22 cellular contexts compared by ENCODE assay signal in genomic region chr16:84139628-84140258, GRCh38. TPM values are rescaled to one million over a fixed set of nuclear protein-coding genes. Genes with fewer than 3 reads are reported as not detected.
A peak's percentile ranks its signal among the peaks of the same experiment; 100 is the strongest.
DNase-seq lines count a peak whose midpoint lies in the region; ATAC-seq, FAIRE-seq and TF ChIP-seq lines count a peak whose summit lies in the region.
"Had no signal": no experiment of that assay in that cellular context is flagged by ENCODE, and none has a peak within 500 bp of the region (broad histone marks: within the 10 kb centered on the region; RNA-seq: fewer than 3 reads in every experiment).

No MANE protein-coding gene starts in this region.

- BruUV-seq in K562 (replicated peaks; lab: Mats Ljungman, UMichigan): TSS peak; percentile 67

- no peaks in the 10 kb centered on the region for H3K9me1 ChIP-seq in K562 (ENCODE audit: control insufficient read depth, insufficient read depth, low read length)

- no peak for ATAC-seq in K562
- ATAC-seq in HG03439 (IDR thresholded peaks at IDR 0.05; ENCODE audit: unreplicated experiment): no peak
- ATAC-seq: naive thymus-derived CD8-positive, alpha-beta T cell had no signal

- DNase-seq in K562 (ENCODE audit: extremely low read depth in 1 of 4, low spot score in 3 of 4) (peak in 1 of 4 experiments; percentile 44), nephron progenitor cell (no peak), COLO829 (ENCODE audit: low spot score) (no peak), sigmoid colon (no peak)
- no peak for DNase-seq in stimulated activated CD4-positive, alpha-beta T cell treated with anti-CD3 and anti-CD28 coated beads, Interleukin-12 subunit alpha, Interleukin-12 subunit beta, amount 100 ng/mL, for 4 hours
- DNase-seq: activated CD4-positive, alpha-beta T cell treated with anti-CD3 and anti-CD28 coated beads for 4 hours; activated CD8-positive, alpha-beta memory T cell treated with anti-CD3 and anti-CD28 coated beads, Interleukin-2, amount 50 U/mL, for 4 hours; activated naive CD4-positive, alpha-beta T cell treated with Interleukin-2 at 50 U/mL for 16 hours; Caco-2; foreskin melanocyte; MV-4-11; naive thymus-derived CD8-positive, alpha-beta T cell; NCI-H2029 treated with DMSO at 0.1 percent for 48 hours; SJCRH30; T-helper 9 cell had no signal

- no peak for TF ChIP-seq CTCF in KMS-11 (conservative IDR thresholded peaks at IDR 0.05; ENCODE audit: low read depth, low read length)
- TF ChIP-seq CTCF in K562 (IDR thresholded peaks at IDR 0.05 in 2 of 3, conservative IDR thresholded peaks at IDR 0.05 in 1 of 3; ENCODE audit: insufficient read depth in 2 of 3, low read depth in 1 of 3, low read length in 3 of 3): no peak
- no peak for TF ChIP-seq CTCF in nephron progenitor cell (IDR thresholded peaks at IDR 0.05)
- no peak for TF ChIP-seq CTCF in sigmoid colon (IDR thresholded peaks at IDR 0.05)

- peak overlapping the region; percentile 81 for H3K4me3 Mint-ChIP-seq in nephron progenitor cell

- TF ChIP-seq EP300 in K562 (IDR thresholded peaks at IDR 0.05; ENCODE audit: low read length): no peak
- no peak for TF ChIP-seq EP300 in sigmoid colon (IDR thresholded peaks at IDR 0.05)

- peaks cover 41% of the 10 kb centered on the region for H3K36me3 Mint-ChIP-seq in nephron progenitor cell (ENCODE audit: low read depth)

- TF ChIP-seq POLR2A in K562 (conservative IDR thresholded peaks at IDR 0.05) (no peak), sigmoid colon (IDR thresholded peaks at IDR 0.05) (no peak)

- CTCF ChIA-PET in K562 (lab: Yijun Ruan, JAX; ENCODE audit: low intra/inter-chr PET ratio): no interaction called here

- in situ Hi-C loops in K562 (cut with MboI): no loop called here

- H2AFZ ChIP-seq in KMS-11 (ENCODE audit: low read depth) (peak overlapping the region; percentile 23; the same call in 1 of the 2 replicates), K562 (ENCODE audit: low read depth, low read length) (peak overlapping the region; percentile 91)

- peaks cover 81% of the 10 kb centered on the region for H3K4me1 Mint-ChIP-seq in nephron progenitor cell

- no peaks in the 10 kb centered on the region for H3K27me3 Mint-ChIP-seq in nephron progenitor cell (ENCODE audit: low read depth, poor library complexity)
- H3K27me3 Mint-ChIP-seq: naive thymus-derived CD8-positive, alpha-beta T cell had no signal

- peak overlapping the region in 1 of 11 experiments; percentile 20; a peak in 1 of 22 replicates for H3K9ac ChIP-seq in BLaER1 treated with 17β-estradiol and CSF1 and Interleukin-3, amounts not matched to agents 10 nM and 100 nM
- H3K9ac ChIP-seq in KMS-11 (peak overlapping the region; percentile 37; the same call in 1 of the 2 replicates), K562 (ENCODE audit: insufficient read depth in 1 of 2, low read depth in 2 of 2, low read length in 2 of 2) (peak overlapping the region; percentile 68 to 90; a peak in 3 of 4 replicates)

- peak overlapping the region; percentile 24 to 69 (median 55); a peak in 14 of 22 replicates for H3K4me2 ChIP-seq in BLaER1 treated with 17β-estradiol and CSF1 and Interleukin-3, amounts not matched to agents 10 nM and 100 nM
- H3K4me2 ChIP-seq in KMS-11: peak overlapping the region; percentile 91
- H3K4me2 ChIP-seq in K562 (ENCODE audit: insufficient read depth, low read length): peak overlapping the region; percentile 91

- WGBS in K562 (ENCODE audit: insufficient coverage, low coverage, missing lambda C conversion rate): 33% methylated on average over 6 of the region's 6 CpGs
- WGBS in sigmoid colon, 2 donors: 78 to 86% methylated on average over 6 of the region's 6 CpGs

- H3K4me3 ChIP-seq in BLaER1 treated with 17β-estradiol and CSF1 and Interleukin-3, amounts not matched to agents 10 nM and 100 nM: no peak overlapping the region
- H3K4me3 ChIP-seq in KMS-11 (IDR thresholded peaks at IDR 0.05; ENCODE audit: insufficient read depth, low read depth, low read length) (no peak overlapping the region), K562 (no peak overlapping the region), sigmoid colon (no peak overlapping the region)
- H3K4me3 ChIP-seq: SJCRH30 had no signal

- H4K20me1 ChIP-seq in BLaER1 treated with 17β-estradiol and CSF1 and Interleukin-3, amounts not matched to agents 10 nM and 100 nM: peaks cover 26 to 83% (median 53%) of the 10 kb centered on the region in 11 experiments; a peak in 21 of 22 replicates
- H4K20me1 ChIP-seq in KMS-11 (ENCODE audit: insufficient read depth): no peaks in the 10 kb centered on the region
- H4K20me1 ChIP-seq in K562 (replicated peaks; ENCODE audit: control insufficient read depth, insufficient read depth, low read length): no peaks in the 10 kb centered on the region

- peak overlapping the region; percentile 78 for H3K27ac Mint-ChIP-seq in nephron progenitor cell

- intact Hi-C loops in K562 (cut with micrococcal nuclease) (loop anchor here (2.0 kb wide), 1 partner anchor 35 kb away; no protein-coding TSS in a partner anchor), sigmoid colon (cut with DNase I) (no loop called here)

- H3K27me3 ChIP-seq in BLaER1 treated with 17β-estradiol and CSF1 and Interleukin-3, amounts not matched to agents 10 nM and 100 nM: no peaks in the 10 kb centered on the region
- H3K27me3 ChIP-seq in KMS-11 (ENCODE audit: insufficient read depth, low read depth) (no peaks in the 10 kb centered on the region), K562 (ENCODE audit: control insufficient read depth in 2 of 2, insufficient read depth in 2 of 2, low read length in 2 of 2) (no peaks in the 10 kb centered on the region), sigmoid colon (no peaks in the 10 kb centered on the region)
- H3K27me3 ChIP-seq: SJCRH30 had no signal

- H3K9me3 ChIP-seq in BLaER1 treated with 17β-estradiol and CSF1 and Interleukin-3, amounts not matched to agents 10 nM and 100 nM (replicated peaks in 1 of 11): no peaks in the 10 kb centered on the region
- no peaks in the 10 kb centered on the region for H3K9me3 ChIP-seq in K562 (replicated peaks; ENCODE audit: control insufficient read depth, insufficient read depth, low read depth, low read length)
- no peaks in the 10 kb centered on the region for H3K9me3 ChIP-seq in sigmoid colon
- H3K9me3 ChIP-seq: Caco-2, SJCRH30 had no signal

- POLR2A ChIA-PET in K562 (lab: Yijun Ruan, JAX): interaction anchor here (0.5 to 9.6 kb wide), 11 partner anchors 10 to 133 kb away, joined by 3 to 145 read pairs (median 4); partner anchors contain the start of genes MBTPS1 and TAF1C

- 0 out of 4 replicates have a peak, but pooled peaks of 1 of the 2 experiments have one; percentile 39 for TF ChIP-seq RAD21 in K562 (CRISPR knock-in tag; conservative IDR thresholded peaks at IDR 0.05 in 1 of 2, IDR thresholded peaks at IDR 0.05 in 1 of 2)

- no peak overlapping the region for H3K27ac ChIP-seq in BLaER1 treated with 17β-estradiol and CSF1 and Interleukin-3, amounts not matched to agents 10 nM and 100 nM
- H3K27ac ChIP-seq in KMS-11: peak overlapping the region; percentile 67
- peak overlapping the region; percentile 97 for H3K27ac ChIP-seq in K562 (ENCODE audit: extremely low read depth, low read depth, low read length)
- H3K27ac ChIP-seq in sigmoid colon: no peak overlapping the region
- H3K27ac ChIP-seq: SJCRH30 had no signal

- H3K9me3 Mint-ChIP-seq in nephron progenitor cell: peaks cover 29% of the 10 kb centered on the region
- H3K9me3 Mint-ChIP-seq: naive thymus-derived CD8-positive, alpha-beta T cell had no signal

- peaks cover 15 to 55% (median 29%) of the 10 kb centered on the region in 10 experiments for H3K4me1 ChIP-seq in BLaER1 treated with 17β-estradiol and CSF1 and Interleukin-3, amounts not matched to agents 10 nM and 100 nM
- H3K4me1 ChIP-seq in KMS-11 (ENCODE audit: low read depth, poor library complexity, severe bottlenecking) (peaks cover 54% of the 10 kb centered on the region), K562 (replicated peaks in 1 of 2; ENCODE audit: control insufficient read depth in 2 of 2, insufficient read depth in 2 of 2, low read length in 2 of 2) (peaks cover 33 to 34% of the 10 kb centered on the region in 2 experiments), sigmoid colon (peaks cover 0 to 19% (median 11%) of the 10 kb centered on the region in 4 donors)
- H3K4me1 ChIP-seq: Caco-2 had no signal

- H3K79me2 ChIP-seq in KMS-11 (ENCODE audit: insufficient read depth, low read depth): peaks cover 21% of the 10 kb centered on the region; the same call in 1 of the 2 replicates
- H3K79me2 ChIP-seq in K562 (ENCODE audit: control insufficient read depth, insufficient read depth, low read length): peaks cover 67% of the 10 kb centered on the region

- FAIRE-seq in K562 (lab: Jason Lieb, UNC): no peak
- FAIRE-seq: colon had no signal

- H3K36me3 ChIP-seq in BLaER1 treated with 17β-estradiol and CSF1 and Interleukin-3, amounts not matched to agents 10 nM and 100 nM: peaks cover 0 to 1% (median 0%) of the 10 kb centered on the region in 11 experiments; a peak in 3 of 22 replicates
- H3K36me3 ChIP-seq in KMS-11 (ENCODE audit: insufficient read depth) (no peaks in the 10 kb centered on the region), K562 (ENCODE audit: control insufficient read depth, insufficient read depth, low read length) (no peaks in the 10 kb centered on the region), sigmoid colon (no peaks in the 10 kb centered on the region)
- H3K36me3 ChIP-seq: SJCRH30 had no signal

RNA-seq across cellular contexts. Expression of gene HSDL1, which starts 5.2 kb away (rescaled TPM):
- 41.6 and 67.8 TPM in 2 replicates for total RNA-seq in K562 (2011; cell fraction: chromatin; rRNA removed; ENCODE audit: low replicate concordance)
- total RNA-seq in K562 (2011; cell fraction: nucleolus; rRNA removed): 17.2 and 22.9 TPM in 2 replicates
- 32.9 and 33.4 TPM in 2 replicates for total RNA-seq in K562 (2011; cell fraction: nucleoplasm; rRNA removed)
- 19.7 and 20.5 TPM in 2 replicates for total RNA-seq in K562 (2014; rRNA removed)
- 31.5 and 36.4 TPM in 2 replicates for total RNA-seq in K562 (2014; rRNA removed; fragmentation: Illumina TruSeq; extraction: Trizol)
- 38.6 and 39.9 TPM in 2 replicates for total RNA-seq in K562 (2015; rRNA removed; fragmentation: Illumina TruSeq; extraction: Trizol)
- total RNA-seq in K562 (2021): 26.4 and 27.7 TPM in 2 replicates
- polyA plus RNA-seq in K562 (2011; rRNA removed): 41.2 and 45.7 TPM in 2 replicates
- 14.2 and 29.2 TPM in 2 replicates for polyA plus RNA-seq in K562 (2011; cell fraction: cytosol; rRNA removed)
- polyA plus RNA-seq in K562 (2011; cell fraction: nucleus; rRNA removed): 21.6 and 41.6 TPM in 2 replicates
- 30.0 and 50.6 TPM in 2 replicates for polyA plus RNA-seq in K562 (2012)
- 24.1 and 26.9 TPM in 2 replicates for polyA plus RNA-seq in K562 (2014; fragmentation: Illumina TruSeq; extraction: Trizol)
- polyA plus RNA-seq in K562 (2014; fragmentation: Nextera tagmentation; extraction: Ambion mirVana): 10 to 100 TPM; 14.8 to 16.3 TPM
- polyA plus RNA-seq in K562 (2014; rRNA removed): 25.8 and 31.0 TPM in 2 replicates
- polyA minus RNA-seq in K562 (2011; rRNA and poly(A)+ RNA removed): 44.1 and 45.6 TPM in 2 replicates
- polyA minus RNA-seq in K562 (2011; cell fraction: cytosol; rRNA and poly(A)+ RNA removed): 13.4 and 18.9 TPM in 2 replicates
- polyA minus RNA-seq in K562 (2011; cell fraction: nucleus; rRNA and poly(A)+ RNA removed): 8.1 and 13.8 TPM in 2 replicates
- 10 to 100 TPM; 11.4 to 27.8 (median 18.4) TPM for total RNA-seq in sigmoid colon
- polyA plus RNA-seq in sigmoid colon: 1 to 10 TPM; 5.3 to 7.9 (median 6.6) TPM

RNA-seq across cellular contexts. Expression of gene DNAAF1, which starts 5.4 kb away (rescaled TPM):
- total RNA-seq in K562 (2011; cell fraction: chromatin; rRNA removed; ENCODE audit: low replicate concordance): not detected in 2 replicates
- total RNA-seq in K562 (2011; cell fraction: nucleolus; rRNA removed): not detected in 2 replicates
- not detected in 2 replicates for total RNA-seq in K562 (2011; cell fraction: nucleoplasm; rRNA removed)
- not detected in 2 replicates for total RNA-seq in K562 (2014; rRNA removed)
- total RNA-seq in K562 (2014; rRNA removed; fragmentation: Illumina TruSeq; extraction: Trizol): not detected in 2 replicates
- not detected in 2 replicates for total RNA-seq in K562 (2015; rRNA removed; fragmentation: Illumina TruSeq; extraction: Trizol)
- not detected in 2 replicates for total RNA-seq in K562 (2021)
- polyA plus RNA-seq in K562 (2011; rRNA removed): not detected in 2 replicates
- 0.03 TPM in 1 of 2 replicates, not detected in the other for polyA plus RNA-seq in K562 (2011; cell fraction: cytosol; rRNA removed)
- polyA plus RNA-seq in K562 (2011; cell fraction: nucleus; rRNA removed): 0.04 and 0.20 TPM in 2 replicates
- 0.14 and 0.18 TPM in 2 replicates for polyA plus RNA-seq in K562 (2012)
- not detected in 2 replicates for polyA plus RNA-seq in K562 (2014; fragmentation: Illumina TruSeq; extraction: Trizol)
- polyA plus RNA-seq in K562 (2014; fragmentation: Nextera tagmentation; extraction: Ambion mirVana): not detected
- polyA plus RNA-seq in K562 (2014; rRNA removed): 0.01 and 0.23 TPM in 2 replicates
- polyA minus RNA-seq in K562 (2011; rRNA and poly(A)+ RNA removed): not detected in 2 replicates
- polyA minus RNA-seq in K562 (2011; cell fraction: cytosol; rRNA and poly(A)+ RNA removed): not detected in 2 replicates
- polyA minus RNA-seq in K562 (2011; cell fraction: nucleus; rRNA and poly(A)+ RNA removed): not detected in 2 replicates
- total RNA-seq in sigmoid colon: under 1 TPM in 1 of 4 donors, not detected in 3; 0.36 TPM
- under 1 TPM in 1 of 3 donors, not detected in 2; 0.15 TPM for polyA plus RNA-seq in sigmoid colon

RNA-seq across cellular contexts. Expression of gene MBTPS1, which starts 23.0 kb away (rescaled TPM):
- total RNA-seq in K562 (2011; cell fraction: chromatin; rRNA removed; ENCODE audit: low replicate concordance): 203 and 232 TPM in 2 replicates
- total RNA-seq in K562 (2011; cell fraction: nucleolus; rRNA removed): 178 and 187 TPM in 2 replicates
- 182 and 207 TPM in 2 replicates for total RNA-seq in K562 (2011; cell fraction: nucleoplasm; rRNA removed)
- total RNA-seq in K562 (2014; rRNA removed): 43.8 and 50.9 TPM in 2 replicates
- 31.7 and 32.0 TPM in 2 replicates for total RNA-seq in K562 (2014; rRNA removed; fragmentation: Illumina TruSeq; extraction: Trizol)
- total RNA-seq in K562 (2015; rRNA removed; fragmentation: Illumina TruSeq; extraction: Trizol): 35.7 and 40.3 TPM in 2 replicates
- 46.6 and 53.9 TPM in 2 replicates for total RNA-seq in K562 (2021)
- 47.5 and 57.6 TPM in 2 replicates for polyA plus RNA-seq in K562 (2011; rRNA removed)
- 34.2 and 40.0 TPM in 2 replicates for polyA plus RNA-seq in K562 (2011; cell fraction: cytosol; rRNA removed)
- 123 and 127 TPM in 2 replicates for polyA plus RNA-seq in K562 (2011; cell fraction: nucleus; rRNA removed)
- 53.2 and 68.8 TPM in 2 replicates for polyA plus RNA-seq in K562 (2012)
- polyA plus RNA-seq in K562 (2014; fragmentation: Illumina TruSeq; extraction: Trizol): 47.5 and 50.6 TPM in 2 replicates
- 1 to 10 TPM; 2.8 to 4.3 TPM for polyA plus RNA-seq in K562 (2014; fragmentation: Nextera tagmentation; extraction: Ambion mirVana)
- 47.3 and 52.6 TPM in 2 replicates for polyA plus RNA-seq in K562 (2014; rRNA removed)
- 74.1 and 90.4 TPM in 2 replicates for polyA minus RNA-seq in K562 (2011; rRNA and poly(A)+ RNA removed)
- 38.7 and 55.3 TPM in 2 replicates for polyA minus RNA-seq in K562 (2011; cell fraction: cytosol; rRNA and poly(A)+ RNA removed)
- polyA minus RNA-seq in K562 (2011; cell fraction: nucleus; rRNA and poly(A)+ RNA removed): 101 and 126 TPM in 2 replicates
- 10 to 100 TPM; 69.3 to 83.6 (median 79.3) TPM for total RNA-seq in sigmoid colon
- 10 to 100 TPM; 13.6 to 48.7 (median 23.4) TPM for polyA plus RNA-seq in sigmoid colon

RNA-seq across cellular contexts. Expression of gene TAF1C, which starts 47.1 kb away (rescaled TPM):
- 116 and 351 TPM in 2 replicates for total RNA-seq in K562 (2011; cell fraction: chromatin; rRNA removed; ENCODE audit: low replicate concordance)
- total RNA-seq in K562 (2011; cell fraction: nucleolus; rRNA removed): 244 and 250 TPM in 2 replicates
- total RNA-seq in K562 (2011; cell fraction: nucleoplasm; rRNA removed): 152 and 153 TPM in 2 replicates
- total RNA-seq in K562 (2014; rRNA removed): 26.2 and 43.0 TPM in 2 replicates
- total RNA-seq in K562 (2014; rRNA removed; fragmentation: Illumina TruSeq; extraction: Trizol): 7.9 and 9.8 TPM in 2 replicates
- 22.3 and 23.0 TPM in 2 replicates for total RNA-seq in K562 (2015; rRNA removed; fragmentation: Illumina TruSeq; extraction: Trizol)
- 46.6 and 55.0 TPM in 2 replicates for total RNA-seq in K562 (2021)
- polyA plus RNA-seq in K562 (2011; rRNA removed): 16.7 and 31.2 TPM in 2 replicates
- polyA plus RNA-seq in K562 (2011; cell fraction: cytosol; rRNA removed): 19.9 and 24.5 TPM in 2 replicates
- 377 and 587 TPM in 2 replicates for polyA plus RNA-seq in K562 (2011; cell fraction: nucleus; rRNA removed)
- 49.7 and 55.2 TPM in 2 replicates for polyA plus RNA-seq in K562 (2012)
- 21.0 and 35.4 TPM in 2 replicates for polyA plus RNA-seq in K562 (2014; fragmentation: Illumina TruSeq; extraction: Trizol)
- 1 to 10 TPM; 1.5 TPM for polyA plus RNA-seq in K562 (2014; fragmentation: Nextera tagmentation; extraction: Ambion mirVana)
- polyA plus RNA-seq in K562 (2014; rRNA removed): 64.8 and 74.8 TPM in 2 replicates
- 15.9 and 16.8 TPM in 2 replicates for polyA minus RNA-seq in K562 (2011; rRNA and poly(A)+ RNA removed)
- polyA minus RNA-seq in K562 (2011; cell fraction: cytosol; rRNA and poly(A)+ RNA removed): 12.5 and 15.9 TPM in 2 replicates
- 100 and 102 TPM in 2 replicates for polyA minus RNA-seq in K562 (2011; cell fraction: nucleus; rRNA and poly(A)+ RNA removed)
- total RNA-seq in sigmoid colon: 10 to 100 TPM; 19.6 to 49.0 (median 30.0) TPM
- polyA plus RNA-seq in sigmoid colon: 10 to 100 TPM in 1 of 3 donors, 1 to 10 TPM in 2; 5.4 to 44.7 (median 6.0) TPM

RNA-seq across cellular contexts. Expression of gene ADAD2, which starts 51.2 kb away (rescaled TPM):
- total RNA-seq in K562 (2011; cell fraction: chromatin; rRNA removed; ENCODE audit: low replicate concordance): not detected in 2 replicates
- total RNA-seq in K562 (2011; cell fraction: nucleolus; rRNA removed): not detected in 2 replicates
- total RNA-seq in K562 (2011; cell fraction: nucleoplasm; rRNA removed): not detected in 2 replicates
- total RNA-seq in K562 (2014; rRNA removed): not detected in 2 replicates
- total RNA-seq in K562 (2014; rRNA removed; fragmentation: Illumina TruSeq; extraction: Trizol): not detected in 2 replicates
- total RNA-seq in K562 (2015; rRNA removed; fragmentation: Illumina TruSeq; extraction: Trizol): not detected in 2 replicates
- not detected in 2 replicates for total RNA-seq in K562 (2021)
- not detected in 2 replicates for polyA plus RNA-seq in K562 (2011; rRNA removed)
- not detected in 2 replicates for polyA plus RNA-seq in K562 (2011; cell fraction: cytosol; rRNA removed)
- polyA plus RNA-seq in K562 (2011; cell fraction: nucleus; rRNA removed): not detected in 2 replicates
- not detected in 2 replicates for polyA plus RNA-seq in K562 (2012)
- polyA plus RNA-seq in K562 (2014; fragmentation: Illumina TruSeq; extraction: Trizol): not detected in 2 replicates
- polyA plus RNA-seq in K562 (2014; fragmentation: Nextera tagmentation; extraction: Ambion mirVana): not detected
- polyA plus RNA-seq in K562 (2014; rRNA removed): 0.07 TPM in 1 of 2 replicates, not detected in the other
- not detected in 2 replicates for polyA minus RNA-seq in K562 (2011; rRNA and poly(A)+ RNA removed)
- not detected in 2 replicates for polyA minus RNA-seq in K562 (2011; cell fraction: cytosol; rRNA and poly(A)+ RNA removed)
- polyA minus RNA-seq in K562 (2011; cell fraction: nucleus; rRNA and poly(A)+ RNA removed): not detected in 2 replicates
- under 1 TPM in 2 of 4 donors, not detected in 2; 0.36 to 0.83 TPM for total RNA-seq in sigmoid colon
- polyA plus RNA-seq in sigmoid colon: under 1 TPM in 1 of 3 donors, not detected in 2; 0.29 TPM
- total RNA-seq: Caco-2; lung microvascular endothelial cell; naive thymus-derived CD8-positive, alpha-beta T cell; OCI-LY7; renal cortical epithelial cell had no signal

Comparison
In these comparisons a context has a peak if more than half of its experiments do, and no peak if none do; other contexts are left out.
1. H3K27ac ChIP-seq: peak in KMS-11 (single experiment) and K562 (single experiment); none in BLaER1 treated with 17β-estradiol and CSF1 and Interleukin-3, amounts not matched to agents 10 nM and 100 nM (0 of 11) and sigmoid colon (0 of 4).
2. Peak in every context shown above with its lines, with median percentiles within 50 percentile points of each other: H3K4me2 ChIP-seq.